29 cellular contexts compared by ENCODE assay signal in genomic region chr14:98167253-98167652, GRCh38.
A peak's percentile ranks its signal among the peaks of the same experiment; 100 is the strongest.
DNase-seq lines count a peak whose midpoint lies in the region; ATAC-seq and FAIRE-seq lines count a peak whose summit lies in the region.
"Had no signal": no experiment of that assay in that cellular context is flagged by ENCODE, and none has a peak within 500 bp of the region (broad histone marks: within the 10 kb centered on the region; RNA-seq: fewer than 3 reads in every experiment).

No MANE protein-coding gene starts in this region.

- 73 to 80% (median 75%) methylated on average over 9 of the region's 9 CpGs for WGBS in small intestine, 3 donors

- H3K36me3 ChIP-seq in KOPT-K1 (ENCODE audit: insufficient read depth, low read length), result peaks cover 22% of the 10 kb centered on the region; the same call in 1 of the 2 replicates
- H3K36me3 ChIP-seq in small intestine (ENCODE audit: control insufficient read depth in 2 of 2, insufficient read depth in 2 of 2, low read length in 2 of 2), result no peaks in the 10 kb centered on the region
- H3K36me3 ChIP-seq: pancreas, thyroid gland, WERI-Rb-1 had no signal

- peak overlapping the region; percentile 85 for H3K27ac Mint-ChIP-seq in activated naive CD4-positive, alpha-beta T cell treated with anti-CD3 and anti-CD28 coated beads, Interleukin-2, amount 10 ng/mL, durations not matched to agents 7 days and 5 days
- H3K27ac Mint-ChIP-seq in activated naive CD4-positive, alpha-beta T cell treated with anti-CD3 and anti-CD28 coated beads, Interleukin-2, amount 50 U/mL, for 72 hours, result peak overlapping the region; percentile 99 to 100
- peak overlapping the region; percentile 94 to 98 for H3K27ac Mint-ChIP-seq in stimulated activated naive CD8-positive, alpha-beta T cell treated with anti-CD3 and anti-CD28 coated beads, Interleukin-15, amount 100 ng/mL, for 72 hours
- H3K27ac Mint-ChIP-seq: nephron progenitor cell; stimulated activated naive B cell treated with anti-CD40 and anti-IgM and Interleukin-4, amounts not matched to agents 10 μg/mL and 1 μg/mL and 100 μg/mL, for 72 hours had no signal

- H3K4me3 Mint-ChIP-seq in activated naive CD4-positive, alpha-beta T cell treated with anti-CD3 and anti-CD28 coated beads, Interleukin-2, amount 10 ng/mL, durations not matched to agents 7 days and 5 days, result peak overlapping the region; percentile 35
- peak overlapping the region; percentile 59 to 66 for H3K4me3 Mint-ChIP-seq in stimulated activated naive CD8-positive, alpha-beta T cell treated with anti-CD3 and anti-CD28 coated beads, Interleukin-15, amount 100 ng/mL, for 72 hours
- H3K4me3 Mint-ChIP-seq: nephron progenitor cell; stimulated activated naive B cell treated with anti-CD40 and anti-IgM and Interleukin-4, amounts not matched to agents 10 μg/mL and 1 μg/mL and 100 μg/mL, for 72 hours had no signal

- H3K36me3 Mint-ChIP-seq in activated naive CD4-positive, alpha-beta T cell treated with anti-CD3 and anti-CD28 coated beads, Interleukin-2, amount 10 ng/mL, durations not matched to agents 7 days and 5 days, result peaks cover 22% of the 10 kb centered on the region
- peaks cover 32 to 60% of the 10 kb centered on the region in 2 donors for H3K36me3 Mint-ChIP-seq in activated naive CD4-positive, alpha-beta T cell treated with anti-CD3 and anti-CD28 coated beads, Interleukin-2, amount 50 U/mL, for 72 hours
- H3K36me3 Mint-ChIP-seq: stimulated activated naive B cell treated with anti-CD40 and anti-IgM and Interleukin-4, amounts not matched to agents 10 μg/mL and 1 μg/mL and 100 μg/mL, for 72 hours had no signal

- no peaks in the 10 kb centered on the region for H3K27me3 Mint-ChIP-seq in activated naive CD4-positive, alpha-beta T cell treated with anti-CD3 and anti-CD28 coated beads, Interleukin-2, amount 10 ng/mL, durations not matched to agents 7 days and 5 days
- H3K27me3 Mint-ChIP-seq in stimulated activated naive CD8-positive, alpha-beta T cell treated with anti-CD3 and anti-CD28 coated beads, Interleukin-15, amount 100 ng/mL, for 72 hours, result no peaks in the 10 kb centered on the region

- H3K4me1 Mint-ChIP-seq in activated naive CD4-positive, alpha-beta T cell treated with anti-CD3 and anti-CD28 coated beads, Interleukin-2, amount 10 ng/mL, durations not matched to agents 7 days and 5 days, result peaks cover 91% of the 10 kb centered on the region
- H3K4me1 Mint-ChIP-seq in stimulated activated naive CD8-positive, alpha-beta T cell treated with anti-CD3 and anti-CD28 coated beads, Interleukin-15, amount 100 ng/mL, for 72 hours, result peaks cover 99% of the 10 kb centered on the region

- H3K4me3 ChIP-seq in small intestine (ENCODE audit: low read depth in 1 of 2, low read length in 2 of 2), result no peak overlapping the region
- H3K4me3 ChIP-seq: pancreas, thyroid gland had no signal

- ATAC-seq in activated naive CD4-positive, alpha-beta T cell treated with anti-CD3 and anti-CD28 coated beads, Interleukin-2, amount 50 U/mL, for 72 hours, result no peak
- no peak for ATAC-seq in stimulated activated naive CD8-positive, alpha-beta T cell treated with anti-CD3 and anti-CD28 coated beads, Interleukin-15, amount 100 ng/mL, for 72 hours
- ATAC-seq in HG03342 (IDR thresholded peaks at IDR 0.05; ENCODE audit: unreplicated experiment), result no peak
- ATAC-seq in HG02870 (IDR thresholded peaks at IDR 0.05; ENCODE audit: unreplicated experiment), result no peak
- ATAC-seq: HCT116; HepG2; pancreas; stimulated activated naive B cell treated with anti-CD40 and anti-IgM and Interleukin-4, amounts not matched to agents 10 μg/mL and 1 μg/mL and 100 μg/mL, for 72 hours had no signal

- CTCF ChIA-PET in activated naive CD4-positive, alpha-beta T cell treated with anti-CD3 and anti-CD28 coated beads, Interleukin-2, amount 10 ng/mL, durations not matched to agents 7 days and 5 days (lab: Charles Lee), result interaction anchor here (1.1 to 4.5 kb wide), 2 partner anchors 27 to 35 kb away, joined by 3 to 20 read pairs; no protein-coding TSS in a partner anchor

- FAIRE-seq in small intestine (lab: Jason Lieb, UNC), result no peak
- FAIRE-seq: bronchial epithelial cell, endometrium, G401.6, HepG2, islet of Langerhans, pancreas had no signal

- H3K9me3 ChIP-seq in KOPT-K1 (ENCODE audit: insufficient read depth, low read length, poor library complexity, severe bottlenecking) (no peaks in the 10 kb centered on the region), small intestine (ENCODE audit: control insufficient read depth, low read depth) (no peaks in the 10 kb centered on the region)
- H3K9me3 ChIP-seq: pancreas, thyroid gland had no signal

- H3K27me3 ChIP-seq in small intestine (ENCODE audit: control insufficient read depth in 2 of 2, insufficient read depth in 2 of 2, low read length in 2 of 2), result no peaks in the 10 kb centered on the region
- H3K27me3 ChIP-seq: thyroid gland had no signal

- DNase-seq in activated naive CD4-positive, alpha-beta T cell treated with anti-CD3 and anti-CD28 coated beads, Interleukin-2, amount 10 ng/mL, durations not matched to agents 7 days and 5 days, result no peak
- no peak for DNase-seq in activated naive CD4-positive, alpha-beta T cell treated with anti-CD3 and anti-CD28 coated beads, Interleukin-2, amount 50 U/mL, for 16 hours
- no peak for DNase-seq in activated naive CD4-positive, alpha-beta T cell treated with anti-CD3 and anti-CD28 coated beads, Interleukin-2, amount 50 U/mL, for 72 hours (ENCODE audit: low spot score in 2 of 2)
- DNase-seq in stimulated activated naive CD8-positive, alpha-beta T cell treated with anti-CD3 and anti-CD28 coated beads, Interleukin-15, amount 100 ng/mL, for 72 hours, result no peak
- no peak for DNase-seq in small intestine
- DNase-seq: amygdala; DMS153; midbrain; NCI-H1105; NCI-H2081 treated with DMSO at 0.1 percent for 48 hours; NCI-H345; NCI-H82; nephron progenitor cell; stimulated activated CD4-positive, alpha-beta T cell treated with anti-CD3 and anti-CD28 coated beads, Interleukin-4, amount 100 ng/mL, for 1 hour; stimulated activated naive B cell treated with anti-CD40 and anti-IgM and Interleukin-4, amounts not matched to agents 10 μg/mL and 1 μg/mL and 100 μg/mL, for 72 hours; T-helper 9 cell; thyroid gland; WERI-Rb-1 had no signal

- H3K4me1 ChIP-seq in small intestine (ENCODE audit: control insufficient read depth in 2 of 2, insufficient read depth in 1 of 2, low read depth in 1 of 2, low read length in 1 of 2), result no peaks in the 10 kb centered on the region
- H3K4me1 ChIP-seq: pancreas, thyroid gland had no signal

- H3K27ac ChIP-seq in KOPT-K1 (ENCODE audit: low read depth, low read length, poor library complexity, severe bottlenecking) (peak overlapping the region; percentile 100), small intestine (ENCODE audit: low read depth in 1 of 2, low read length in 1 of 2) (no peak overlapping the region)
- H3K27ac ChIP-seq: pancreas, RWPE1, thyroid gland, WERI-Rb-1 had no signal

- H3K9me3 Mint-ChIP-seq in activated naive CD4-positive, alpha-beta T cell treated with anti-CD3 and anti-CD28 coated beads, Interleukin-2, amount 10 ng/mL, durations not matched to agents 7 days and 5 days, result peaks cover 6% of the 10 kb centered on the region
- H3K9me3 Mint-ChIP-seq in activated naive CD4-positive, alpha-beta T cell treated with anti-CD3 and anti-CD28 coated beads, Interleukin-2, amount 50 U/mL, for 72 hours, result peaks cover 4 to 14% of the 10 kb centered on the region in 2 donors
- H3K9me3 Mint-ChIP-seq in stimulated activated naive CD8-positive, alpha-beta T cell treated with anti-CD3 and anti-CD28 coated beads, Interleukin-15, amount 100 ng/mL, for 72 hours, result no peaks in the 10 kb centered on the region
- H3K9me3 Mint-ChIP-seq: nephron progenitor cell had no signal
